ENCODE assay signal across 8 cellular contexts in genomic region chr11:75350743-75351540, GRCh38. TPM values are rescaled to one million over a fixed set of nuclear protein-coding genes. Genes with fewer than 3 reads are reported as not detected.
DNase-seq lines count a peak whose midpoint lies in the region; ATAC-seq and TF ChIP-seq lines count a peak whose summit lies in the region.

No MANE protein-coding gene starts in this region.

- intact Hi-C loops in Right ventricle myocardium superior (cut with DNase I): no loop called here
- intact Hi-C loops in posterior vena cava (cut with DNase I): no loop called here

- no peak for TF ChIP-seq POLR2A in GM18505 (IDR thresholded peaks at IDR 0.05; ENCODE audit: borderline replicate concordance, extremely low read depth, insufficient read depth, insufficient read length)

- ATAC-seq in GM18505 (IDR thresholded peaks at IDR 0.05; ENCODE audit: unreplicated experiment) (peak; percentile 19), Right ventricle myocardium superior (ENCODE audit: poor library complexity) (peak; percentile 31), HG03108 (IDR thresholded peaks at IDR 0.05; ENCODE audit: unreplicated experiment) (no peak)

- DNase-seq in OCI-M1 (lab: John Stamatoyannopoulos, UW) (peak; percentile 90), Right ventricle myocardium superior (peak; percentile 78), posterior vena cava (ENCODE audit: low spot score) (peak; percentile 87), NCI-H510A treated with DMSO at 0.1 percent for 48 hours (lab: John Stamatoyannopoulos, UW) (no peak), NCI-H1436 (lab: John Stamatoyannopoulos, UW) (no peak)
- peak; percentile 60 for DNase-seq in activated naive CD4-positive, alpha-beta T cell treated with anti-CD3 and anti-CD28 coated beads, Interleukin-2, amount 50 U/mL, for 16 hours

RNA-seq across cellular contexts. Expression of gene ARRB1, which starts 0.5 kb away (rescaled TPM):
- total RNA-seq in Right ventricle myocardium superior (24.6 TPM), posterior vena cava (10 to 100 TPM; 42.3 to 44.3 TPM)

RNA-seq across cellular contexts. Expression of gene RPS3, which starts 48.4 kb away (rescaled TPM):
- total RNA-seq in Right ventricle myocardium superior (827 TPM), posterior vena cava (1,000 to 10,000 TPM; 1,304 to 1,399 TPM)

Comparison
In these comparisons a context has a peak if more than half of its experiments do, and no peak if none do; other contexts are left out.
1. DNase-seq: peak in OCI-M1 (single experiment), activated naive CD4-positive, alpha-beta T cell treated with anti-CD3 and anti-CD28 coated beads, Interleukin-2, amount 50 U/mL, for 16 hours (single experiment), Right ventricle myocardium superior (single experiment) and posterior vena cava (single experiment); none in NCI-H510A treated with DMSO at 0.1 percent for 48 hours (single experiment) and NCI-H1436 (single experiment).